ENCODE assay signal across 20 cellular contexts in the genomic region with DNA sequence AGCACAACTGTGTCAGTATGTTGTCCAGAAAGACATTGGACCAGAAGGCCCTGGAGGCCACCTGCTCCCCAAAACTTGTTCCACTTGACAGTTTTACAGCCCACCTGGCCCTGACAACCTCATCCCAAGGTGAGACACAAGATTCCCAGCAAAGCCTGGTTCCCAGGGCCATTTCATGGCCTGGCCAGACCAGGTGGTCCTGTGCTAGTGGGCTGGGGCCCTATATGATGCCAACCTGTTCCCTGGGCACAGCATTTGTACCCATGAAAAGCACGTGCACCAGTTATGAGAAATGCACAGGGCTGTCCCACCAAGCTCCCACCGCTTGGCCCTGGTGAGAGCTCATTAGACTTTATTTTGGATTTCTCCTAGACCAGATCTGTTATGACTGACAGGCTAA. TPM values are rescaled to one million over a fixed set of nuclear protein-coding genes. Genes with fewer than 3 reads are reported as not detected.
A peak's percentile ranks its signal among the peaks of the same experiment; 100 is the strongest.
DNase-seq lines count a peak whose midpoint lies in the region; ATAC-seq and TF ChIP-seq lines count a peak whose summit lies in the region.
"Had no signal": no experiment of that assay in that cellular context is flagged by ENCODE, and none has a peak within 500 bp of the region (broad histone marks: within the 10 kb centered on the region; RNA-seq: fewer than 3 reads in every experiment).

No MANE protein-coding gene starts in this region.

- H3K4me1 ChIP-seq in colonic mucosa (no peaks in the 10 kb centered on the region), BE2C (no peaks in the 10 kb centered on the region)

- H3K27me3 Mint-ChIP-seq in natural killer cell (ENCODE audit: low read depth in 2 of 2) = no peaks in the 10 kb centered on the region
- no peaks in the 10 kb centered on the region for H3K27me3 Mint-ChIP-seq in natural killer cell treated with Interleukin-12 subunit alpha and Interleukin-12 subunit beta and Interleukin-15 and Interleukin-18, amount 100 ng/mL, for 72 hours
- H3K27me3 Mint-ChIP-seq in effector memory CD8-positive, alpha-beta T cell = no peaks in the 10 kb centered on the region

- H3K27me3 ChIP-seq in colonic mucosa = no peaks in the 10 kb centered on the region
- no peaks in the 10 kb centered on the region for H3K27me3 ChIP-seq in BE2C

- peak overlapping the region; percentile 39 to 54 for H3K27ac Mint-ChIP-seq in natural killer cell
- H3K27ac Mint-ChIP-seq in natural killer cell treated with Interleukin-12 subunit alpha and Interleukin-12 subunit beta and Interleukin-15 and Interleukin-18, amount 100 ng/mL, for 72 hours = no peak overlapping the region
- H3K27ac Mint-ChIP-seq in effector memory CD8-positive, alpha-beta T cell = peak overlapping the region in 1 of 2 donors; percentile 21
- H3K27ac Mint-ChIP-seq: GM23338 had no signal

- no peak for ATAC-seq in natural killer cell
- no peak for ATAC-seq in natural killer cell treated with Interleukin-12 subunit alpha and Interleukin-12 subunit beta and Interleukin-15 and Interleukin-18, amount 100 ng/mL, for 72 hours
- no peak for ATAC-seq in effector memory CD8-positive, alpha-beta T cell (replicated peaks)
- ATAC-seq: GM23338, PC-3 had no signal

- H3K9ac ChIP-seq in colonic mucosa (ENCODE audit: low read depth in 2 of 2, low read length in 2 of 2) = no peak overlapping the region

- H3K9me3 Mint-ChIP-seq in natural killer cell = no peaks in the 10 kb centered on the region
- no peaks in the 10 kb centered on the region for H3K9me3 Mint-ChIP-seq in natural killer cell treated with Interleukin-12 subunit alpha and Interleukin-12 subunit beta and Interleukin-15 and Interleukin-18, amount 100 ng/mL, for 72 hours
- peaks cover 0 to 2% of the 10 kb centered on the region in 2 donors for H3K9me3 Mint-ChIP-seq in effector memory CD8-positive, alpha-beta T cell

- no peaks in the 10 kb centered on the region for H3K36me3 ChIP-seq in KOPT-K1 (ENCODE audit: insufficient read depth, low read length)
- H3K36me3 ChIP-seq in colonic mucosa = no peaks in the 10 kb centered on the region
- no peaks in the 10 kb centered on the region for H3K36me3 ChIP-seq in BE2C

- H3K4me3 ChIP-seq in colonic mucosa (no peak overlapping the region), BE2C (ENCODE audit: low read depth, low read length) (no peak overlapping the region)
- H3K4me3 ChIP-seq: GM23338 had no signal

- TF ChIP-seq CTCF in natural killer cell (IDR thresholded peaks at IDR 0.05) (no peak), colonic mucosa (IDR thresholded peaks at IDR 0.05) (no peak), BE2C (IDR thresholded peaks at IDR 0.05; ENCODE audit: low read depth, low read length) (no peak)

- no peaks in the 10 kb centered on the region for H3K36me3 Mint-ChIP-seq in natural killer cell
- H3K36me3 Mint-ChIP-seq in natural killer cell treated with Interleukin-12 subunit alpha and Interleukin-12 subunit beta and Interleukin-15 and Interleukin-18, amount 100 ng/mL, for 72 hours = no peaks in the 10 kb centered on the region
- peaks cover 5% of the 10 kb centered on the region for H3K36me3 Mint-ChIP-seq in effector memory CD8-positive, alpha-beta T cell (ENCODE audit: insufficient read depth)

- no peak overlapping the region for H3K4me3 Mint-ChIP-seq in natural killer cell
- H3K4me3 Mint-ChIP-seq in natural killer cell treated with Interleukin-12 subunit alpha and Interleukin-12 subunit beta and Interleukin-15 and Interleukin-18, amount 100 ng/mL, for 72 hours = no peak overlapping the region
- H3K4me3 Mint-ChIP-seq in effector memory CD8-positive, alpha-beta T cell = peak overlapping the region; percentile 48 to 49
- H3K4me3 Mint-ChIP-seq: GM23338 had no signal

- no peaks in the 10 kb centered on the region for H3K9me3 ChIP-seq in KOPT-K1 (ENCODE audit: insufficient read depth, low read length, poor library complexity, severe bottlenecking)
- no peaks in the 10 kb centered on the region for H3K9me3 ChIP-seq in colonic mucosa
- no peaks in the 10 kb centered on the region for H3K9me3 ChIP-seq in BE2C

- peak overlapping the region; percentile 35 for H3K27ac ChIP-seq in KOPT-K1 (ENCODE audit: low read depth, low read length, poor library complexity, severe bottlenecking)
- no peak overlapping the region for H3K27ac ChIP-seq in colonic mucosa
- H3K27ac ChIP-seq: HL-60 had no signal

- intact Hi-C loops in natural killer cell (cut with micrococcal nuclease) = no loop called here
- intact Hi-C loops in colonic mucosa (cut with DNase I) = loop anchor here (10.0 kb wide), 1 partner anchor 94 kb away; a partner anchor contains a TSS

- DNase-seq in natural killer cell (no peak), colonic mucosa (no peak), BE2C (no peak)
- no peak for DNase-seq in natural killer cell treated with Interleukin-12 subunit alpha and Interleukin-12 subunit beta and Interleukin-15 and Interleukin-18, amount 100 ng/mL, for 72 hours (ENCODE audit: low spot score)
- DNase-seq in effector memory CD8-positive, alpha-beta T cell = no peak
- DNase-seq in activated effector memory CD4-positive, alpha-beta T cell treated with Interleukin-2 at 50 U/mL for 16 hours = no peak
- DNase-seq: ACHN, EL, HCEC 1CT, Karpas-422, NCI-H1436, NCI-H1930, NCI-H226, NCI-H524 treated with DMSO at 0.1 percent for 48 hours, PC-3, RPMI8226, SHP77 treated with DMSO at 0.1 percent for 48 hours had no signal

- peaks cover 56 to 64% of the 10 kb centered on the region in 2 donors for H3K4me1 Mint-ChIP-seq in natural killer cell
- H3K4me1 Mint-ChIP-seq in natural killer cell treated with Interleukin-12 subunit alpha and Interleukin-12 subunit beta and Interleukin-15 and Interleukin-18, amount 100 ng/mL, for 72 hours (ENCODE audit: low read depth in 2 of 2) = peaks cover 28 to 56% of the 10 kb centered on the region in 2 donors
- H3K4me1 Mint-ChIP-seq in effector memory CD8-positive, alpha-beta T cell (ENCODE audit: low read depth in 2 of 2) = peaks cover 44 to 45% of the 10 kb centered on the region in 2 donors
- H3K4me1 Mint-ChIP-seq: GM23338 had no signal

RNA-seq across cellular contexts. Expression of a gene that starts 6.0 kb away (rescaled TPM):
- total RNA-seq in natural killer cell (10 to 100 TPM; 58.4 to 92.6 (median 73.4) TPM), colonic mucosa (10 to 100 TPM; 13.2 to 14.4 TPM)
- 10 to 100 TPM; 36.8 to 54.0 TPM for total RNA-seq in natural killer cell treated with Interleukin-12 subunit alpha and Interleukin-12 subunit beta and Interleukin-15 and Interleukin-18, amount 100 ng/mL, for 72 hours
- polyA plus RNA-seq in BE2C (2012; ENCODE audit: insufficient read depth, insufficient read length, low read depth) = 1.5 TPM

Comparison
In these comparisons a context has a peak if more than half of its experiments do, and no peak if none do; other contexts are left out.
1. H3K27ac Mint-ChIP-seq: peak in natural killer cell (2 of 2); none in natural killer cell treated with Interleukin-12 subunit alpha and Interleukin-12 subunit beta and Interleukin-15 and Interleukin-18, amount 100 ng/mL, for 72 hours (0 of 2).
2. H3K4me3 Mint-ChIP-seq: peak in effector memory CD8-positive, alpha-beta T cell (2 of 2); none in natural killer cell (single experiment) and natural killer cell treated with Interleukin-12 subunit alpha and Interleukin-12 subunit beta and Interleukin-15 and Interleukin-18, amount 100 ng/mL, for 72 hours (single experiment).